Comparison of ENCODE assay signal across 27 cellular contexts in the genomic region with DNA sequence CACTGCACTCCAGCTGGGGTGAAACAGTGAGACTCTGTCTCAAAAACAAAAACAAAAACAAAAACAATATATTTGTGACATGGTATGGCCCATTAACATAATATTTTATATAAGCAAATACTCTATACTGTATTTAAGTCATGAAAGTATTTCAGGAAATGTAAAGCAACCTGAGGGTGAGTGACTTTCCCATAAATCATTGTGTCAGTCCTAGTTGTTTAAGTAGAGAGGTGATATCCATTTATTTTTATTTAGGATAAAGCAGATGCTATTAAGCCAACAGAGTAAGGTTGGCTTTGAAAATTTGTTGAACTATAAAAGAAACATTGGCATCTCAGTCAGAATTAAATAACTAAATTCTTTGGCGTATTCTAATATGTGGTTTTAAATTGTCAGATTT.
"Had no signal": no experiment of that assay in that cellular context is flagged by ENCODE, and none has a peak within 500 bp of the region (broad histone marks: within the 10 kb centered on the region; RNA-seq: fewer than 3 reads in every experiment).

No MANE protein-coding gene starts in this region.

- DNase-seq: stimulated activated CD4-positive, alpha-beta T cell treated with anti-CD3 and anti-CD28 coated beads, Interleukin-2, amount 100 ng/mL, for 48 hours; stimulated activated CD4-positive, alpha-beta T cell treated with anti-CD3 and anti-CD28 coated beads, Interleukin-4, amount 100 ng/mL, for 1 hour; stimulated activated CD4-positive, alpha-beta T cell treated with anti-CD3 and anti-CD28 coated beads, Interleukin-4, amount 100 ng/mL, for 24 hours; stimulated activated CD4-positive, alpha-beta T cell treated with anti-CD3 and anti-CD28 coated beads, Interleukin-4, amount 100 ng/mL, for 4 hours; stimulated activated CD8-positive, alpha-beta memory T cell treated with anti-CD3 and anti-CD28 coated beads, Interleukin-4, amount 100 ng/mL, for 48 hours; stimulated activated naive B cell treated with anti-CD40 and anti-IgM and Interleukin-4, amounts not matched to agents 10 μg/mL and 1 μg/mL and 100 μg/mL, for 72 hours; stimulated activated naive CD4-positive, alpha-beta T cell; stimulated activated naive CD4-positive, alpha-beta T cell treated with Interleukin-2 at 50 U/mL for 16 hours; stimulated activated naive CD8-positive, alpha-beta T cell treated with anti-CD3 and anti-CD28 coated beads, Interleukin-15, amount 100 ng/mL, for 72 hours; stimulated activated naive CD8-positive, alpha-beta T cell treated with anti-CD3 and anti-CD28 coated beads, Interleukin-15, Interleukin-2, amounts not matched to agents 100 U/mL and 50 U/mL, for 24 hours; stomach; substantia nigra; testis; thyroid gland; tibial artery; transverse colon; trophoblast cell; upper lobe of left lung; upper lobe of right lung; uterus had no signal

- ATAC-seq: stimulated activated effector memory CD8-positive, alpha-beta T cell treated with anti-CD3 and anti-CD28 coated beads, Interleukin-12 subunit alpha, Interleukin-12 subunit beta, amount 100 ng/mL, for 72 hours; stimulated activated memory B cell treated with anti-CD40 and anti-IgM and Interleukin-4, amounts not matched to agents 10 μg/mL and 1 μg/mL and 100 μg/mL, for 72 hours; stimulated activated naive B cell treated with anti-CD40 and anti-IgM and Interleukin-4, amounts not matched to agents 10 μg/mL and 1 μg/mL and 100 μg/mL, for 72 hours; stimulated activated naive CD8-positive, alpha-beta T cell treated with anti-CD3 and anti-CD28 coated beads, Interleukin-15, amount 100 ng/mL, for 72 hours; stimulated activated naive CD8-positive, alpha-beta T cell treated with anti-CD3 and anti-CD28 coated beads, Interleukin-15, Interleukin-2, amounts not matched to agents 100 U/mL and 50 U/mL, for 24 hours; upper lobe of right lung had no signal

- H3K27ac ChIP-seq: stomach, suprapubic skin, testis, thoracic aorta, thyroid gland, tibial artery, tibial nerve, transverse colon, upper lobe of left lung, upper lobe of right lung, uterus, vagina had no signal

- H3K9me3 ChIP-seq: stomach, suprapubic skin, testis, thoracic aorta, thyroid gland, tibial artery, tibial nerve, transverse colon, upper lobe of left lung, upper lobe of right lung, uterus, vagina had no signal

- H3K4me3 ChIP-seq: stomach, suprapubic skin, testis, thoracic aorta, thyroid gland, tibial artery, tibial nerve, transverse colon, upper lobe of left lung, upper lobe of right lung, uterus, vagina had no signal

- H3K27me3 ChIP-seq: stomach, suprapubic skin, testis, thyroid gland, tibial artery, tibial nerve, transverse colon, upper lobe of left lung, upper lobe of right lung, uterus, vagina had no signal

- H3K36me3 ChIP-seq: suprapubic skin, thoracic aorta, thyroid gland, tibial artery, uterus, vagina had no signal

- FAIRE-seq: urothelium cell line had no signal

- H3K4me1 ChIP-seq: testis, thyroid gland, upper lobe of right lung, uterus had no signal
